Comparison of ENCODE assay signal across 12 cellular contexts in genomic region chr2:215137741-215138340, GRCh38. TPM values are rescaled to one million over a fixed set of nuclear protein-coding genes. Genes with fewer than 3 reads are reported as not detected.
A peak's percentile ranks its signal among the peaks of the same experiment; 100 is the strongest.
DNase-seq lines count a peak whose midpoint lies in the region; ATAC-seq, FAIRE-seq and TF ChIP-seq lines count a peak whose summit lies in the region.
"Had no signal": no experiment of that assay in that cellular context is flagged by ENCODE, and none has a peak within 500 bp of the region (broad histone marks: within the 10 kb centered on the region; RNA-seq: fewer than 3 reads in every experiment).

No MANE protein-coding gene starts in this region.

- H3K27me3 ChIP-seq in endothelial cell of umbilical vein (ENCODE audit: control insufficient read depth in 2 of 2, insufficient read depth in 2 of 2, low read length in 2 of 2): peaks cover 0 to 2% of the 10 kb centered on the region in 2 experiments

- no peak overlapping the region for H2AFZ ChIP-seq in endothelial cell of umbilical vein (ENCODE audit: low read depth, low read length)

- H3K4me2 ChIP-seq in endothelial cell of umbilical vein (ENCODE audit: insufficient read depth, low read length): no peak overlapping the region

- intact Hi-C loops in endothelial cell of umbilical vein (cut with micrococcal nuclease): no loop called here

- no peak for TF ChIP-seq RAD21 in Ishikawa (IDR thresholded peaks at IDR 0.05; ENCODE audit: low read depth)

- H3K9me1 ChIP-seq in endothelial cell of umbilical vein (replicated peaks; ENCODE audit: control insufficient read depth, extremely low read depth, insufficient read depth, low read length): no peaks in the 10 kb centered on the region

- ATAC-seq in GM21390 (IDR thresholded peaks at IDR 0.05; ENCODE audit: unreplicated experiment): peak; percentile 37

- POLR2A ChIA-PET in endothelial cell of umbilical vein (lab: Charles Lee): no interaction called here

- H3K4me1 ChIP-seq in endothelial cell of umbilical vein (ENCODE audit: control insufficient read depth, extremely low read depth, insufficient read depth, low read length): no peaks in the 10 kb centered on the region

- H3K36me3 ChIP-seq in endothelial cell of umbilical vein (ENCODE audit: control insufficient read depth in 2 of 2, extremely low read depth in 1 of 2, insufficient read depth in 2 of 2, low read length in 2 of 2): no peaks in the 10 kb centered on the region

- TF ChIP-seq EP300 in Ishikawa (IDR thresholded peaks at IDR 0.05; ENCODE audit: borderline replicate concordance): no peak

- peak; percentile 15 for DNase-seq in endothelial cell of umbilical vein (ENCODE audit: low read depth, low spot score)
- peak; percentile 21 for DNase-seq in skeletal muscle cell (ENCODE audit: low read depth)
- no peak for DNase-seq in NCI-H345 treated with DMSO at 0.1 percent for 48 hours (lab: John Stamatoyannopoulos, UW; ENCODE audit: unreplicated experiment)
- DNase-seq in GM20000 (ENCODE audit: low spot score): no peak
- DNase-seq in T-helper 1 cell: no peak
- DNase-seq: NCI-H524 had no signal

- H3K79me2 ChIP-seq in endothelial cell of umbilical vein (ENCODE audit: control insufficient read depth, insufficient read depth, low read length): no peaks in the 10 kb centered on the region

- CTCF ChIA-PET in endothelial cell of umbilical vein (lab: Charles Lee): no interaction called here

- TF ChIP-seq CTCF in endothelial cell of umbilical vein (IDR thresholded peaks at IDR 0.05; ENCODE audit: extremely low read depth in 1 of 2, insufficient read depth in 1 of 2, low read depth in 1 of 2, low read length in 2 of 2) (no peak), GM20000 (IDR thresholded peaks at IDR 0.05; ENCODE audit: extremely low read depth, missing control alignments) (no peak)

- no peaks in the 10 kb centered on the region for H3K9me3 ChIP-seq in endothelial cell of umbilical vein (replicated peaks; ENCODE audit: control insufficient read depth, insufficient read depth, low read length)

- FAIRE-seq in endothelial cell of umbilical vein (lab: Jason Lieb, UNC): no peak
- FAIRE-seq: GM18507, islet of Langerhans had no signal

- BruUV-seq in endothelial cell of umbilical vein (replicated peaks; lab: Mats Ljungman, UMichigan): TSS peak; percentile 62

- dilution Hi-C loops in endothelial cell of umbilical vein (cut with MboI; ENCODE audit: extremely low pct_ligation_motif_present, low sequenced_read_pairs): no loop called here

- H3K9ac ChIP-seq in endothelial cell of umbilical vein (replicated peaks; ENCODE audit: extremely low read depth, insufficient read depth, low read length): no peak overlapping the region

- H3K27ac ChIP-seq in endothelial cell of umbilical vein (ENCODE audit: insufficient read depth, low read depth, low read length): no peak overlapping the region

- no peak overlapping the region for H3K4me3 ChIP-seq in endothelial cell of umbilical vein (replicated peaks in 1 of 3; ENCODE audit: insufficient read depth in 1 of 3, low read depth in 1 of 3, low read length in 3 of 3)
- no peak overlapping the region for H3K4me3 ChIP-seq in skeletal muscle cell (ENCODE audit: low read depth, low read length)

- H4K20me1 ChIP-seq in endothelial cell of umbilical vein (replicated peaks; ENCODE audit: control insufficient read depth, extremely low read depth, insufficient read depth, low read length): no peaks in the 10 kb centered on the region

- no peak for TF ChIP-seq POLR2A in endothelial cell of umbilical vein (IDR thresholded peaks at IDR 0.05; ENCODE audit: low read depth, low read length)

TF ChIP-seq in Ishikawa, 13 proteins besides CTCF, POLR2A, EP300 and RAD21:
- TF ChIP-seq EGR1 (IDR thresholded peaks at IDR 0.05): no peak
- TF ChIP-seq TAF1 (IDR thresholded peaks at IDR 0.05; ENCODE audit: low read depth): no peak
- TF ChIP-seq NFIC (IDR thresholded peaks at IDR 0.05): peak; percentile 42; the same call in 1 of the 2 replicates
- no peak for TF ChIP-seq REST (IDR thresholded peaks at IDR 0.05; ENCODE audit: low read depth)
TF ChIP-seq in Ishikawa: peak in this region for 1.

TF ChIP-seq in endothelial cell of umbilical vein, 7 proteins besides CTCF, POLR2A, EP300 and RAD21:
- TF ChIP-seq GATA2 (IDR thresholded peaks at IDR 0.05; ENCODE audit: insufficient read depth, insufficient read length, low read depth, low read length): no peak
- peak; percentile 27 for TF ChIP-seq FOS (IDR thresholded peaks at IDR 0.05; ENCODE audit: borderline replicate concordance, insufficient read depth, low read length)

RNA-seq across cellular contexts. Expression of gene ABCA12, which starts 0.6 kb away (rescaled TPM):
- 0.05 TPM in 1 of 2 replicates, not detected in the other for total RNA-seq in endothelial cell of umbilical vein
- polyA plus RNA-seq in endothelial cell of umbilical vein: not detected in 2 replicates
- under 0.01 TPM in 1 of 2 replicates, not detected in the other for polyA plus RNA-seq in endothelial cell of umbilical vein (2011; cell fraction: cytosol; rRNA removed)
- polyA plus RNA-seq in endothelial cell of umbilical vein (2011; cell fraction: nucleus; rRNA removed): 0.01 and 0.03 TPM in 2 replicates
- 0.01 TPM in 2 replicates for polyA plus RNA-seq in endothelial cell of umbilical vein (2012)
- 0.05 TPM in 1 of 2 replicates, not detected in the other for polyA minus RNA-seq in endothelial cell of umbilical vein
- polyA minus RNA-seq in endothelial cell of umbilical vein (2011; cell fraction: cytosol; rRNA and poly(A)+ RNA removed): not detected
- polyA minus RNA-seq in endothelial cell of umbilical vein (2011; cell fraction: nucleus; rRNA and poly(A)+ RNA removed): 0.05 TPM in 1 of 2 replicates, not detected in the other
- total RNA-seq: skeletal muscle tissue had no signal
- polyA plus RNA-seq: adipose tissue had no signal

Comparison
In these comparisons a context has a peak if more than half of its experiments do, and no peak if none do; other contexts are left out.
1. DNase-seq: peak in endothelial cell of umbilical vein (single experiment) and skeletal muscle cell (single experiment); none in NCI-H345 treated with DMSO at 0.1 percent for 48 hours (single experiment), GM20000 (single experiment) and T-helper 1 cell (0 of 5).